In the genomic region with DNA sequence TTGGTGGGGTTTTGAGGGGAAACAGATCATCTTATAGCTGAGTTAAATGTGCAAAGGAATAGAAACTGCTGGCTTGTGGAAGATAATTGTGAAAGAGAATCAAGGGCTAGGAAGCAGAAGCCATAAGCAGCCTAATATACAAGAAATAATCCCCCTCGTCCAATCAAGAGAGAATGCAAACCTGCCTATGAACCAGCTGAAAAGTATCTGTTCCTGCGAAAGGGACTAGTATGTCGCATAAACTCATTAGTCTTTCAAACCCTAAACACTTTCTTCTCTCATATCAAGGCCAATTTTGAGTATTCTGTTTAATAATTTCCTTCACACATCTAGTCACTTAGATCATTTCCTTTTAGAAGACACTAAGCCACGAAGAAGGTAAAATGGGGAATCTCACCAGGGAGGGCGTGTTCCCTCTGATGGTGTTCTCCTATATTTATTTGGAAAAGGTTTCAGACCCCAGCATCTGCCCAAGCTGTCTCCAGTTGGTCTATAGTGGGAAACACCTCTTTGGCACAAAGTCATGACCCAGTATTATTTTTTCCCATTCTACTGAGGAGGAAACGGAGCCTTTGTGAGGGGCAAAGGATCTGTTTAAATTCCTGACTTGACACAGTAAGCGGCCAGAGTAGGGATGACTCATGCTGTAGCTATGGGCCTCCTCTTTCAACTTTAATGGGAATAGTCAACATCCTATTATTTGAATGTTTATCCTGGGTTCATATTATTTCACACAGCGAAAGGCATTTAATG, we compare ENCODE assay signal across 10 cellular contexts.
DNase-seq lines count a peak whose midpoint lies in the region; ATAC-seq, FAIRE-seq and TF ChIP-seq lines count a peak whose summit lies in the region.
"Had no signal": no experiment of that assay in that cellular context is flagged by ENCODE, and none has a peak within 500 bp of the region (broad histone marks: within the 10 kb centered on the region; RNA-seq: fewer than 3 reads in every experiment).

No MANE protein-coding gene starts in this region.

- dilution Hi-C loops in keratinocyte (cut with MboI; ENCODE audit: extremely low pct_ligation_motif_present, low sequenced_read_pairs) = no loop called here

- WGBS in GM12878 (ENCODE audit: insufficient coverage, insufficient replicate concordance, low lambda C conversion rate, missing lambda C conversion rate) = 84% methylated on average over 8 of the region's 8 CpGs

- CTCF ChIA-PET in MCF 10A (lab: Yijun Ruan, JAX) = interaction anchor here (0.6 to 1.4 kb wide), 3 partner anchors 281 to 798 kb away, joined by 3 to 5 read pairs (median 3); no protein-coding TSS in a partner anchor
- CTCF ChIA-PET in GM12878 (lab: Yijun Ruan, JAX) = no interaction called here

- TF ChIP-seq CTCF in MCF 10A (IDR thresholded peaks at IDR 0.05; ENCODE audit: unreplicated experiment) (no peak), breast epithelium (IDR thresholded peaks at IDR 0.05) (no peak), GM12878 (IDR thresholded peaks at IDR 0.05 in 2 of 3, conservative IDR thresholded peaks at IDR 0.05 in 1 of 3; ENCODE audit: control insufficient read depth in 2 of 3, extremely low read depth in 1 of 3, insufficient read depth in 1 of 3, low read depth in 3 of 3, low read length in 3 of 3) (no peak), keratinocyte (optimal IDR thresholded peaks at IDR 0.05 in 1 of 3, IDR thresholded peaks at IDR 0.05 in 1 of 3, conservative IDR thresholded peaks at IDR 0.05 in 1 of 3; ENCODE audit: extremely low read depth in 1 of 3, insufficient read depth in 2 of 3, low read length in 3 of 3) (no peak), uterus (IDR thresholded peaks at IDR 0.05) (no peak)

- no peaks in the 10 kb centered on the region for H3K36me3 ChIP-seq in breast epithelium
- H3K36me3 ChIP-seq in GM12878 (ENCODE audit: control insufficient read depth in 2 of 2, insufficient read depth in 2 of 2, low read length in 1 of 2) = no peaks in the 10 kb centered on the region
- no peaks in the 10 kb centered on the region for H3K36me3 ChIP-seq in keratinocyte (ENCODE audit: control insufficient read depth in 2 of 2, extremely low read depth in 1 of 2, insufficient read depth in 2 of 2, low read length in 2 of 2)
- H3K36me3 ChIP-seq in uterus = no peaks in the 10 kb centered on the region

- no TSS peak for BruUV-seq in MCF 10A (replicated peaks; lab: Mats Ljungman, UMichigan)
- BruUV-seq in GM12878 (replicated peaks; lab: Mats Ljungman, UMichigan) = no TSS peak

- RAD21 ChIA-PET in GM12878 (lab: Charles Lee; ENCODE audit: unreplicated experiment) = no interaction called here

- no peaks in the 10 kb centered on the region for H3K27me3 Mint-ChIP-seq in MCF 10A (ENCODE audit: insufficient read depth, unreplicated experiment)

- H3K79me2 ChIP-seq in GM12878 (ENCODE audit: control insufficient read depth, insufficient read depth, low read length) = no peaks in the 10 kb centered on the region
- H3K79me2 ChIP-seq in keratinocyte (ENCODE audit: control insufficient read depth, insufficient read depth, low read length) = no peaks in the 10 kb centered on the region

- H3K9me3 Mint-ChIP-seq in MCF 10A (ENCODE audit: unreplicated experiment) = no peaks in the 10 kb centered on the region

- no peak for FAIRE-seq in GM12878 (lab: Jason Lieb, UNC)
- FAIRE-seq in keratinocyte (lab: Jason Lieb, UNC) = peak; percentile 89

- POLR2A ChIA-PET in MCF 10A (lab: Yijun Ruan, JAX) = interaction anchor here (1.5 to 1.7 kb wide), 3 partner anchors 15 to 268 kb away, joined by 3 to 4 read pairs (median 3); no protein-coding TSS in a partner anchor
- POLR2A ChIA-PET in GM12878 (lab: Charles Lee) = no interaction called here

- in situ Hi-C loops in GM12878 (cut with MboI) = no loop called here

- intact Hi-C loops in MCF 10A (cut with micrococcal nuclease) (no loop called here), breast epithelium (cut with DNase I; ENCODE audit: low total_unique reads) (no loop called here), GM12878 (cut with micrococcal nuclease; ENCODE audit: unreplicated experiment) (no loop called here), uterus (cut with DNase I; ENCODE audit: low total_unique reads) (no loop called here)

- no peak overlapping the region for H3K4me3 Mint-ChIP-seq in MCF 10A (ENCODE audit: unreplicated experiment)

- peak; percentile 27; the same call in 2 of the 3 replicates for ATAC-seq in GM12878

- TF ChIP-seq POLR2A in breast epithelium (IDR thresholded peaks at IDR 0.05) = no peak
- no peak for TF ChIP-seq POLR2A in GM12878 (IDR thresholded peaks at IDR 0.05; ENCODE audit: low read depth, low read length)
- no peak for TF ChIP-seq POLR2A in uterus (IDR thresholded peaks at IDR 0.05)

- H3K9ac ChIP-seq in GM12878 (ENCODE audit: control insufficient read depth, insufficient read depth, low read length) (no peak overlapping the region), keratinocyte (ENCODE audit: control insufficient read depth, extremely low read depth, insufficient read depth, low read length) (no peak overlapping the region)

- no peaks in the 10 kb centered on the region for H4K20me1 ChIP-seq in GM12878 (ENCODE audit: control insufficient read depth, insufficient read depth)
- no peaks in the 10 kb centered on the region for H4K20me1 ChIP-seq in keratinocyte (ENCODE audit: control insufficient read depth, extremely low read depth, insufficient read depth, low read length)

- DNase-seq in MCF 10A (ENCODE audit: unreplicated experiment) = peak; percentile 74
- no peak for DNase-seq in breast epithelium (ENCODE audit: low spot score in 2 of 2)
- DNase-seq in GM12878 (ENCODE audit: low read depth, low spot score) = no peak
- DNase-seq in keratinocyte (ENCODE audit: low read depth, low spot score) = peak; percentile 11
- DNase-seq in uterus = no peak
- no peak for DNase-seq in NCI-H2171 treated with DMSO at 0.1 percent for 48 hours (lab: John Stamatoyannopoulos, UW)
- no peak for DNase-seq in ecto neural progenitor cell (ENCODE audit: low spot score)
- no peak for DNase-seq in activated CD4-positive, alpha-beta T cell treated with anti-CD3 and anti-CD28 coated beads, Interleukin-2, amount 50 U/mL, for 4 hours
- DNase-seq: caudate nucleus had no signal

- H3K4me1 Mint-ChIP-seq in MCF 10A (ENCODE audit: insufficient read depth, unreplicated experiment) = peaks cover 22% of the 10 kb centered on the region

- H3K27me3 ChIP-seq in breast epithelium = no peaks in the 10 kb centered on the region
- no peaks in the 10 kb centered on the region for H3K27me3 ChIP-seq in GM12878 (replicated peaks in 1 of 2; ENCODE audit: control insufficient read depth in 2 of 2, insufficient read depth in 2 of 2, low read length in 1 of 2)
- H3K27me3 ChIP-seq in keratinocyte (ENCODE audit: control insufficient read depth, extremely low read depth, insufficient read depth, low read length) = no peaks in the 10 kb centered on the region
- H3K27me3 ChIP-seq in uterus = no peaks in the 10 kb centered on the region

- H3K4me3 ChIP-seq in breast epithelium = no peak overlapping the region
- no peak overlapping the region for H3K4me3 ChIP-seq in GM12878
- peak overlapping the region in 1 of 3 experiments; percentile 0 for H3K4me3 ChIP-seq in keratinocyte (ENCODE audit: control insufficient read depth in 2 of 3, extremely low read depth in 1 of 3, insufficient read depth in 2 of 3, low read depth in 1 of 3, low read length in 3 of 3)
- no peak overlapping the region for H3K4me3 ChIP-seq in uterus

- H2AFZ ChIP-seq in GM12878 (ENCODE audit: control insufficient read depth, low read depth, low read length) = peak overlapping the region; percentile 29; the same call in 1 of the 2 replicates
- H2AFZ ChIP-seq in keratinocyte (ENCODE audit: control insufficient read depth, low read length) = peak overlapping the region; percentile 76

- H3K27ac ChIP-seq in breast epithelium (peak overlapping the region in 1 of 2 donors; percentile 45), GM12878 (ENCODE audit: control insufficient read depth, insufficient read depth) (no peak overlapping the region), keratinocyte (ENCODE audit: control insufficient read depth, insufficient read depth, low read length) (peak overlapping the region; percentile 13), uterus (peak overlapping the region; percentile 29 to 89)
- H3K27ac ChIP-seq: C4-2B had no signal

- H3K4me1 ChIP-seq in breast epithelium = peaks cover 0 to 6% of the 10 kb centered on the region in 2 donors
- H3K4me1 ChIP-seq in GM12878 (ENCODE audit: control insufficient read depth, insufficient read depth, low read length) = no peaks in the 10 kb centered on the region
- peaks cover 25% of the 10 kb centered on the region for H3K4me1 ChIP-seq in keratinocyte (ENCODE audit: control insufficient read depth, extremely low read depth, insufficient read depth, low read length)
- H3K4me1 ChIP-seq in uterus = no peaks in the 10 kb centered on the region

- SMC1A ChIA-PET in GM12878 (lab: Charles Lee; ENCODE audit: uncharacterized antibody, unreplicated experiment) = interaction anchor here (0.9 to 1.3 kb wide), 3 partner anchors 28 to 142 kb away, joined by 3 to 5 read pairs (median 4); no protein-coding TSS in a partner anchor

- peaks cover 39% of the 10 kb centered on the region for H3K36me3 Mint-ChIP-seq in MCF 10A (ENCODE audit: insufficient read depth, unreplicated experiment)

- peak overlapping the region; percentile 68; the same call in 1 of the 2 replicates for H3K4me2 ChIP-seq in GM12878 (ENCODE audit: control insufficient read depth, insufficient read depth)
- H3K4me2 ChIP-seq in keratinocyte (ENCODE audit: control insufficient read depth, extremely low read depth, insufficient read depth, low read depth, low read length) = peak overlapping the region; percentile 63

- no peak for TF ChIP-seq RAD21 in GM12878 (IDR thresholded peaks at IDR 0.05; ENCODE audit: insufficient read depth, low read depth, low read length)

- no peak for TF ChIP-seq EP300 in GM12878 (IDR thresholded peaks at IDR 0.05; ENCODE audit: borderline replicate concordance in 1 of 2, control insufficient read depth in 1 of 2, low read depth in 2 of 2, low read length in 2 of 2)

- H3K9me3 ChIP-seq in breast epithelium (no peaks in the 10 kb centered on the region), GM12878 (replicated peaks; ENCODE audit: control insufficient read depth, insufficient read depth, low read length) (no peaks in the 10 kb centered on the region), keratinocyte (ENCODE audit: control insufficient read depth, low read depth, low read length) (no peaks in the 10 kb centered on the region), uterus (no peaks in the 10 kb centered on the region)

- H3K9me1 ChIP-seq in keratinocyte (ENCODE audit: control insufficient read depth, extremely low read depth, insufficient read depth, low read length) = no peaks in the 10 kb centered on the region

- H3K27ac Mint-ChIP-seq in MCF 10A (ENCODE audit: low read depth, unreplicated experiment) = peak overlapping the region; percentile 57

TF ChIP-seq in GM12878, 131 proteins besides CTCF, POLR2A, EP300 and RAD21 (continues in another document):
- no peak for TF ChIP-seq CBX3 (IDR thresholded peaks at IDR 0.05; ENCODE audit: borderline replicate concordance, low read depth)
- TF ChIP-seq ZNF207 (IDR thresholded peaks at IDR 0.05; ENCODE audit: borderline replicate concordance) = no peak
- no peak for TF ChIP-seq TBL1XR1 (IDR thresholded peaks at IDR 0.05; ENCODE audit: low read depth, low read length)
- TF ChIP-seq PAX5 (IDR thresholded peaks at IDR 0.05; ENCODE audit: borderline replicate concordance, low read depth, low read length) = no peak
- TF ChIP-seq ASH2L (IDR thresholded peaks at IDR 0.05; ENCODE audit: borderline replicate concordance, low read depth) = no peak

Comparison
In these comparisons a context has a peak if more than half of its experiments do, and no peak if none do; other contexts are left out.
1. DNase-seq: peak in MCF 10A (single experiment) and keratinocyte (single experiment); none in breast epithelium (0 of 2), GM12878 (single experiment), uterus (0 of 2), NCI-H2171 treated with DMSO at 0.1 percent for 48 hours (single experiment), ecto neural progenitor cell (single experiment) and activated CD4-positive, alpha-beta T cell treated with anti-CD3 and anti-CD28 coated beads, Interleukin-2, amount 50 U/mL, for 4 hours (0 of 2).